ENCODE assay signal across 1 cellular context in the genomic region with DNA sequence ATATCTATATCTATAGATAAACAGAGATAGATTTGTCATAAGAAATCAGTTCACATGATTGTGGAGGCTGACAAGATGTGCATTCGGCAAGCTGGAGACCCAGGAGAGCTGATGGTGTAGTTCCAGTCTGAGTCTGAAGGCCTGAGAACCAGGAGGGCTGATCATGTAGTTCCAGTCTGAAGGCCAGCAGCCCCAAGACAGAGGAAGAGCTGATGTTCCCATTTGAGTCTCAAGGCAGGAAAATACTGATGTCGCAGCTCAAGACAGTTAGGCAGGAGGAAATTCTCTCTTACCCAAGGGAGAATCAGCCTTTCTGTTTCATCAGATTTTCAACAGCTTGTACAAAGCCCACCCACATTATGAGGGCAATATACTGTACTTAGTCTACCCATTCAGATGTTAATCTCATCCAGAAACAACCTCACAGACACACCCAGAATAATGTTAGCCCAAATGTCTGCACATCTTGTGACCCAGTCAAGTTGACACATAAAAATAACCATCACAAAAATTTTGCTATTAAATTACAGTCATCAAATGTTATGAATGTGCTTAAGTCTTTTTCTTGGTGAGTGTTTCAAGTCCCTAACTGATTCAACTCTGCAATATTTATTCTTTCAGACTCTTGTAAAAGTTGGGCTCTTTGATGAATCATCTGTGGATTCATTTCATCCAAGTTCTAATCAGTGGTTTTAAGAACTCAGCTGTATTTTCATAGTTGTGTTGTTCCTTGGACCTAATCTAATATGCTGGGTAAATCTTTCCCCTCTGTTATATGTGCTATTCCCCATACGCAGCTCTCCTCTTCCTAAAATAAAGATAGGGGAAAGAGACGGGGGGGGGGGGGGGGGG.
TF ChIP-seq lines count a peak whose summit lies in the region.

No MANE protein-coding gene starts in this region.

TF ChIP-seq in HEK293, 187 proteins besides CTCF, POLR2A, EP300 and RAD21 (continued from another document):
- TF ChIP-seq, protein P1, sequence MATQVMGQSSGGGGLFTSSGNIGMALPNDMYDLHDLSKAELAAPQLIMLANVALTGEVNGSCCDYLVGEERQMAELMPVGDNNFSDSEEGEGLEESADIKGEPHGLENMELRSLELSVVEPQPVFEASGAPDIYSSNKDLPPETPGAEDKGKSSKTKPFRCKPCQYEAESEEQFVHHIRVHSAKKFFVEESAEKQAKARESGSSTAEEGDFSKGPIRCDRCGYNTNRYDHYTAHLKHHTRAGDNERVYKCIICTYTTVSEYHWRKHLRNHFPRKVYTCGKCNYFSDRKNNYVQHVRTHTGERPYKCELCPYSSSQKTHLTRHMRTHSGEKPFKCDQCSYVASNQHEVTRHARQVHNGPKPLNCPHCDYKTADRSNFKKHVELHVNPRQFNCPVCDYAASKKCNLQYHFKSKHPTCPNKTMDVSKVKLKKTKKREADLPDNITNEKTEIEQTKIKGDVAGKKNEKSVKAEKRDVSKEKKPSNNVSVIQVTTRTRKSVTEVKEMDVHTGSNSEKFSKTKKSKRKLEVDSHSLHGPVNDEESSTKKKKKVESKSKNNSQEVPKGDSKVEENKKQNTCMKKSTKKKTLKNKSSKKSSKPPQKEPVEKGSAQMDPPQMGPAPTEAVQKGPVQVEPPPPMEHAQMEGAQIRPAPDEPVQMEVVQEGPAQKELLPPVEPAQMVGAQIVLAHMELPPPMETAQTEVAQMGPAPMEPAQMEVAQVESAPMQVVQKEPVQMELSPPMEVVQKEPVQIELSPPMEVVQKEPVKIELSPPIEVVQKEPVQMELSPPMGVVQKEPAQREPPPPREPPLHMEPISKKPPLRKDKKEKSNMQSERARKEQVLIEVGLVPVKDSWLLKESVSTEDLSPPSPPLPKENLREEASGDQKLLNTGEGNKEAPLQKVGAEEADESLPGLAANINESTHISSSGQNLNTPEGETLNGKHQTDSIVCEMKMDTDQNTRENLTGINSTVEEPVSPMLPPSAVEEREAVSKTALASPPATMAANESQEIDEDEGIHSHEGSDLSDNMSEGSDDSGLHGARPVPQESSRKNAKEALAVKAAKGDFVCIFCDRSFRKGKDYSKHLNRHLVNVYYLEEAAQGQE (tag by site-specific recombination; IDR thresholded peaks at IDR 0.05) = no peak
